ENCODE assay signal across 8 cellular contexts in the genomic region with DNA sequence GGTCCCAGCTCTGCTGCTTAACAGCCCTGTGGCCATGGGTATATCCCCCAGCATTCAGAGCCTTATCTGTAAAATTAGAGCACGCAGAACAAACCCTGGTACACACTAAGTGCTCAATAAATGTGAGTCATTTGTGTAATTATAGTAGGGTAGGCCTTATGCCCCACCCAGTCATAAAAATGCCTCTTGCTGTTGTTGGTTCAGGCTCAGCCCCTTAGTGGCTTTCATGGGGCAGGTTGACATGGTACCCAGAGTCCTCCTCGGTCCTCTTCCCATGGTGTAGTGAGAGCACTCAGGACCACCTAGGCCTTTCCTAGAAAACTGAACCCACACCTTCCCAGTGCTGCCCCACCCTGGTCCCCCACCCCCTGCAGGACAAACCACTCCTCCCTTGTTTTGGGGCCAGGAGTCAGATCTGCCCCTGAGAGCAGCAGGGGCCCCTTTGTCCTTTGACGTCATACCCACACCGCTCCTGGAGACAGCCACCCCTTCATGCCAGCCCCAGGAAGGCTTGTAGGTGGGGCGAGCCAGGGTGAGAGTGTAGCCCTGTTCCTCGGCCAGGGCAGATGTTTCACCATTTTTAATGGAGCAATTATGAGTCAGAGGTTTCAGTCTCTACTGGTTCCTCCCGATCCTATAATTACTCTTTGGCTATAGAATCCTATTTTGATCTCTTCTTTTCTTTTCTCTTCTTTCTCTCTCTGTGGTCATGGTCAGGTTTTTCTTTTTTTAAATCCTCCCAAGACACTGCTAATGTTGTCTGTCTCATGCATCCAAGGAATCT. TPM values are rescaled to one million over a fixed set of nuclear protein-coding genes. Genes with fewer than 3 reads are reported as not detected.
DNase-seq lines count a peak whose midpoint lies in the region; ATAC-seq and TF ChIP-seq lines count a peak whose summit lies in the region.

No MANE protein-coding gene starts in this region.

- H3K4me1 Mint-ChIP-seq in CD14-positive monocyte, result peaks cover 98% of the 10 kb centered on the region
- peaks cover 74 to 75% of the 10 kb centered on the region in 2 donors for H3K4me1 Mint-ChIP-seq in effector memory CD8-positive, alpha-beta T cell (ENCODE audit: low read depth in 2 of 2)

- H3K36me3 Mint-ChIP-seq in CD14-positive monocyte, result peaks cover 21 to 22% of the 10 kb centered on the region in 2 donors
- peaks cover 54% of the 10 kb centered on the region for H3K36me3 Mint-ChIP-seq in effector memory CD8-positive, alpha-beta T cell (ENCODE audit: insufficient read depth)

- H3K9me3 Mint-ChIP-seq in CD14-positive monocyte, result no peaks in the 10 kb centered on the region
- no peaks in the 10 kb centered on the region for H3K9me3 Mint-ChIP-seq in effector memory CD8-positive, alpha-beta T cell

- H3K4me3 Mint-ChIP-seq in CD14-positive monocyte, result peak overlapping the region; percentile 39 to 73
- peak overlapping the region; percentile 65 to 83 for H3K4me3 Mint-ChIP-seq in effector memory CD8-positive, alpha-beta T cell

- H3K27ac Mint-ChIP-seq in CD14-positive monocyte, result peak overlapping the region; percentile 95 to 99 (median 97)
- peak overlapping the region; percentile 93 to 98 for H3K27ac Mint-ChIP-seq in effector memory CD8-positive, alpha-beta T cell

- ATAC-seq in effector memory CD8-positive, alpha-beta T cell (replicated peaks), result peak; percentile 35
- ATAC-seq in HG02642 (IDR thresholded peaks at IDR 0.05; ENCODE audit: poor library complexity, unreplicated experiment) (no peak), GM21526 (IDR thresholded peaks at IDR 0.05; ENCODE audit: low FRiP score, unreplicated experiment) (no peak)

- DNase-seq in CD14-positive monocyte (ENCODE audit: low spot score), result peak; percentile 91
- DNase-seq in HK-2 (ENCODE audit: unreplicated experiment), result peak; percentile 93
- DNase-seq in SKM-1 treated with dmso at 0.1 percent for 144 hours (lab: John Stamatoyannopoulos, UW; ENCODE audit: unreplicated experiment), result peak; percentile 44
- DNase-seq in effector memory CD8-positive, alpha-beta T cell, result peak; percentile 42 to 48 (median 43)
- peak; percentile 87 for DNase-seq in myocyte (ENCODE audit: low read depth)
- DNase-seq in DMS153 (lab: John Stamatoyannopoulos, UW), result no peak

- intact Hi-C loops in CD14-positive monocyte (cut with micrococcal nuclease), result loop anchor here in 1 of 2 donors (2.0 to 5.0 kb wide), 2 partner anchors 31 to 718 kb away; no protein-coding TSS in a partner anchor

- H3K27me3 Mint-ChIP-seq in CD14-positive monocyte (ENCODE audit: low read depth in 3 of 3), result no peaks in the 10 kb centered on the region
- H3K27me3 Mint-ChIP-seq in effector memory CD8-positive, alpha-beta T cell, result no peaks in the 10 kb centered on the region

- no peak for TF ChIP-seq CTCF in CD14-positive monocyte (IDR thresholded peaks at IDR 0.05)

RNA-seq across cellular contexts. Expression of a gene that starts 36.8 kb away (rescaled TPM):
- polyA plus RNA-seq in CD14-positive monocyte, result 10 to 100 TPM in 1 of 2 donors, 1 to 10 TPM in 1; 8.4 to 16.0 TPM
- total RNA-seq in myocyte, result 350 and 441 TPM in 2 replicates
- 758 TPM for polyA plus RNA-seq in myocyte (2012)
